31 cellular contexts compared by ENCODE assay signal in genomic region chr10:3350205-3350604, GRCh38.
"Had no signal": no experiment of that assay in that cellular context is flagged by ENCODE, and none has a peak within 500 bp of the region (broad histone marks: within the 10 kb centered on the region; RNA-seq: fewer than 3 reads in every experiment).

No MANE protein-coding gene starts in this region.

- H3K4me1 ChIP-seq: colonic mucosa, foreskin keratinocyte, lower lobe of right lung, parathyroid adenoma, prostate gland, suprapubic skin had no signal

- H3K27ac ChIP-seq: colonic mucosa, esophagus muscularis mucosa, foreskin keratinocyte, gastroesophageal sphincter, heart left ventricle, hepatocyte, lower lobe of right lung, neutrophil, parathyroid adenoma, prostate gland, right atrium auricular region, suprapubic skin, transverse colon had no signal

- H3K9me3 ChIP-seq: colonic mucosa, esophagus muscularis mucosa, gastroesophageal sphincter, heart left ventricle, lower lobe of right lung, mucosa of descending colon, neutrophil, prostate gland, right atrium auricular region, suprapubic skin, transverse colon had no signal

- ATAC-seq: foreskin keratinocyte; gastroesophageal sphincter; heart left ventricle; left ventricle myocardium superior; lower lobe of right lung; mucosa of descending colon; sciatic nerve; stimulated activated naive CD8-positive, alpha-beta T cell treated with anti-CD3 and anti-CD28 coated beads, Interleukin-15, amount 100 ng/mL, for 72 hours had no signal

- H3K4me3 Mint-ChIP-seq: immature natural killer cell; naive B cell; stimulated activated naive CD8-positive, alpha-beta T cell treated with anti-CD3 and anti-CD28 coated beads, Interleukin-15, amount 100 ng/mL, for 72 hours had no signal

- FAIRE-seq: endothelial cell of umbilical vein had no signal

- H3K27ac Mint-ChIP-seq: dendritic cell treated with granulocyte-macrophage colony-stimulating factor and Interleukin-4, amounts not matched to agents 40 ng/mL and 50 ng/mL, for 4 days; immature natural killer cell; naive B cell; stimulated activated naive CD8-positive, alpha-beta T cell treated with anti-CD3 and anti-CD28 coated beads, Interleukin-15, amount 100 ng/mL, for 72 hours had no signal

- H3K79me2 ChIP-seq: hepatocyte, parathyroid adenoma had no signal

- H3K4me1 Mint-ChIP-seq: immature natural killer cell had no signal

- DNase-seq: colonic mucosa; effector CD8-positive, alpha-beta T cell; foreskin keratinocyte; heart left ventricle; immature natural killer cell; islet precursor cell; kidney glomerular epithelial cell; left ventricle myocardium superior; lower lobe of right lung; mucosa of descending colon; naive B cell; stimulated activated CD4-positive, alpha-beta T cell treated with anti-CD3 and anti-CD28 coated beads, Interleukin-12 subunit alpha, Interleukin-12 subunit beta, amount 100 ng/mL, for 4 hours; stimulated activated CD4-positive, alpha-beta T cell treated with anti-CD3 and anti-CD28 coated beads, Interleukin-1b, Interleukin-23, amount 100 ng/mL, for 48 hours; stimulated activated CD4-positive, alpha-beta T cell treated with anti-CD3 and anti-CD28 coated beads, Interleukin-4, amount 100 ng/mL, for 1 hour; stimulated activated CD8-positive, alpha-beta memory T cell treated with anti-CD3 and anti-CD28 coated beads, Interleukin-4, amount 100 ng/mL, for 48 hours; stimulated activated naive CD4-positive, alpha-beta T cell; stimulated activated naive CD8-positive, alpha-beta T cell treated with anti-CD3 and anti-CD28 coated beads, Interleukin-15, amount 100 ng/mL, for 72 hours; transverse colon had no signal

- H3K9ac ChIP-seq: parathyroid adenoma had no signal

- H2AFZ ChIP-seq: hepatocyte, parathyroid adenoma had no signal

- H3K9me3 Mint-ChIP-seq: immature natural killer cell; stimulated activated naive CD8-positive, alpha-beta T cell treated with anti-CD3 and anti-CD28 coated beads, Interleukin-15, amount 100 ng/mL, for 72 hours had no signal

- H3K4me3 ChIP-seq: colonic mucosa, esophagus muscularis mucosa, gastroesophageal sphincter, heart left ventricle, hepatocyte, lower lobe of right lung, mucosa of descending colon, prostate gland, right atrium auricular region, smooth muscle cell, suprapubic skin, transverse colon had no signal

- H3K27me3 ChIP-seq: colonic mucosa, esophagus muscularis mucosa, gastroesophageal sphincter, heart left ventricle, hepatocyte, right atrium auricular region, transverse colon had no signal

- H3K4me2 ChIP-seq: hepatocyte, smooth muscle cell had no signal

- H3K36me3 ChIP-seq: colonic mucosa, esophagus muscularis mucosa, gastroesophageal sphincter, heart left ventricle, lower lobe of right lung, neutrophil, prostate gland, right atrium auricular region, suprapubic skin, transverse colon had no signal

- H3K36me3 Mint-ChIP-seq: immature natural killer cell, mesothelial cell of epicardium, naive B cell had no signal
